Comparison of ENCODE assay signal across 1 cellular context in genomic region chr10:32972454-32972853, GRCh38.
TF ChIP-seq lines count a peak whose summit lies in the region.

No MANE protein-coding gene starts in this region.

TF ChIP-seq in K562, 482 proteins besides CTCF, POLR2A, EP300 and RAD21 (continued from another document):
- TF ChIP-seq, protein P1, sequence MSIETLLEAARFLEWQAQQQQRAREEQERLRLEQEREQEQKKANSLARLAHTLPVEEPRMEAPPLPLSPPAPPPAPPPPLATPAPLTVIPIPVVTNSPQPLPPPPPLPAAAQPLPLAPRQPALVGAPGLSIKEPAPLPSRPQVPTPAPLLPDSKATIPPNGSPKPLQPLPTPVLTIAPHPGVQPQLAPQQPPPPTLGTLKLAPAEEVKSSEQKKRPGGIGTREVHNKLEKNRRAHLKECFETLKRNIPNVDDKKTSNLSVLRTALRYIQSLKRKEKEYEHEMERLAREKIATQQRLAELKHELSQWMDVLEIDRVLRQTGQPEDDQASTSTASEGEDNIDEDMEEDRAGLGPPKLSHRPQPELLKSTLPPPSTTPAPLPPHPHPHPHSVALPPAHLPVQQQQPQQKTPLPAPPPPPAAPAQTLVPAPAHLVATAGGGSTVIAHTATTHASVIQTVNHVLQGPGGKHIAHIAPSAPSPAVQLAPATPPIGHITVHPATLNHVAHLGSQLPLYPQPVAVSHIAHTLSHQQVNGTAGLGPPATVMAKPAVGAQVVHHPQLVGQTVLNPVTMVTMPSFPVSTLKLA (conservative IDR thresholded peaks at IDR 0.05), result 0 out of 4 replicates have a peak, but pooled peaks of 1 of the 2 experiments have one; percentile 9
- TF ChIP-seq GATAD2A (IDR thresholded peaks at IDR 0.05) (0 out of 2 replicates have a peak, but pooled peaks have one; percentile 18), ZNF778 (CRISPR knock-in tag; IDR thresholded peaks at IDR 0.05) (no peak), CBFA2T2 (conservative IDR thresholded peaks at IDR 0.05) (peak; percentile 29; the same call in 1 of the 2 replicates), CTBP1 (IDR thresholded peaks at IDR 0.05; ENCODE audit: borderline replicate concordance) (peak; percentile 54; the same call in 1 of the 2 replicates), ATF1 (CRISPR knock-in tag; IDR thresholded peaks at IDR 0.05) (no peak), ATF1 (tag; IDR thresholded peaks at IDR 0.05) (no peak), ZEB2 (IDR thresholded peaks at IDR 0.05) (0 out of 2 replicates have a peak, but pooled peaks have one; percentile 47), TBL1XR1 (IDR thresholded peaks at IDR 0.05; ENCODE audit: low read length in 2 of 2) (peak in 1 of 2 experiments; percentile 32; a peak in 1 of 4 replicates), GABPA (tag; conservative IDR thresholded peaks at IDR 0.05; ENCODE audit: low read depth) (peak; percentile 34)
